Comparison of ENCODE assay signal across 12 cellular contexts in the genomic region with DNA sequence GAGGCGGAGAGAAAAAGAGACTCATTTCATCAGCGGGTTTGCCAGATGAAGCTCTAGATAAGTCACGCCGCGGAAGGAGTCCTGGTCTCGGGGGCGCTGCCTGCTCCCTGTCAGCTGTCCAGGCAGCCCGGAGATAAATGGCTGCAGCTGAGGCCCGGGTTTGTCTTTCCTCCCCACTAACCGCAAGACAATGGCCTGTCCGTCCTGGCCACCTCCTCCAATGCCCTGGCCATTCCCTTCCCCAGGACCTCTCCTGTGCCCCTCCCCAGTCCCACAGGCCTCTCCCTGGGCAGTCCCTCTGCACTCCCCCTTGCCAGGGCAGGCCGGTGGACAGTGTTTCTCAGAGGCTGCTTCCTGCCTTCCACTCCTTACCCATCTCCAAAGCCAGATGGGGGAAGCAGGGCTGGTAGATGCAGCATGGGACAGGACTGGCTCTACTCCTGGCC. TPM values are rescaled to one million over a fixed set of nuclear protein-coding genes. Genes with fewer than 3 reads are reported as not detected.
"Had no signal": no experiment of that assay in that cellular context is flagged by ENCODE, and none has a peak within 500 bp of the region (broad histone marks: within the 10 kb centered on the region; RNA-seq: fewer than 3 reads in every experiment).

No MANE protein-coding gene starts in this region.

- DNase-seq: activated CD4-positive, alpha-beta memory T cell treated with anti-CD3 and anti-CD28 coated beads, Interleukin-2, amount 10 ng/mL, durations not matched to agents 7 days and 5 days; activated CD4-positive, alpha-beta T cell treated with anti-CD3 and anti-CD28 coated beads for 4 hours; activated effector memory CD4-positive, alpha-beta T cell treated with Interleukin-2 at 50 U/mL for 16 hours; activated naive CD4-positive, alpha-beta T cell treated with anti-CD3 and anti-CD28 coated beads, Interleukin-2, amount 50 U/mL, for 16 hours; activated T-cell treated with anti-CD3 and anti-CD28 coated beads, Interleukin-2, amount 50 U/mL, for 4 hours; ovary; spleen; WERI-Rb-1 had no signal

- H3K9me3 Mint-ChIP-seq: activated CD4-positive, alpha-beta memory T cell treated with anti-CD3 and anti-CD28 coated beads, Interleukin-2, amount 10 ng/mL, durations not matched to agents 7 days and 5 days; activated T-cell treated with anti-CD3 and anti-CD28 coated beads, Interleukin-2, amount 50 U/mL, for 4 hours; natural killer cell treated with Interleukin-12 subunit alpha and Interleukin-12 subunit beta and Interleukin-15 and Interleukin-18, amount 100 ng/mL, for 72 hours had no signal

- H3K4me3 Mint-ChIP-seq: activated CD4-positive, alpha-beta memory T cell treated with anti-CD3 and anti-CD28 coated beads, Interleukin-2, amount 10 ng/mL, durations not matched to agents 7 days and 5 days; activated T-cell treated with anti-CD3 and anti-CD28 coated beads, Interleukin-2, amount 50 U/mL, for 4 hours; natural killer cell treated with Interleukin-12 subunit alpha and Interleukin-12 subunit beta and Interleukin-15 and Interleukin-18, amount 100 ng/mL, for 72 hours had no signal

- ATAC-seq: activated T-cell treated with anti-CD3 and anti-CD28 coated beads, Interleukin-2, amount 50 U/mL, for 4 hours; left lobe of liver; natural killer cell treated with Interleukin-12 subunit alpha and Interleukin-12 subunit beta and Interleukin-15 and Interleukin-18, amount 100 ng/mL, for 72 hours; sciatic nerve had no signal

- H3K27ac Mint-ChIP-seq: activated CD4-positive, alpha-beta memory T cell treated with anti-CD3 and anti-CD28 coated beads, Interleukin-2, amount 10 ng/mL, durations not matched to agents 7 days and 5 days; natural killer cell treated with Interleukin-12 subunit alpha and Interleukin-12 subunit beta and Interleukin-15 and Interleukin-18, amount 100 ng/mL, for 72 hours had no signal

- H3K4me1 Mint-ChIP-seq: activated CD4-positive, alpha-beta memory T cell treated with anti-CD3 and anti-CD28 coated beads, Interleukin-2, amount 10 ng/mL, durations not matched to agents 7 days and 5 days had no signal

- H3K36me3 Mint-ChIP-seq: natural killer cell treated with Interleukin-12 subunit alpha and Interleukin-12 subunit beta and Interleukin-15 and Interleukin-18, amount 100 ng/mL, for 72 hours had no signal

RNA-seq across cellular contexts. Expression of gene LRRN2, which starts 55.1 kb away (rescaled TPM):
- total RNA-seq: activated T-cell treated with anti-CD3 and anti-CD28 coated beads, Interleukin-2, amount 50 U/mL, for 4 hours; natural killer cell treated with Interleukin-12 subunit alpha and Interleukin-12 subunit beta and Interleukin-15 and Interleukin-18, amount 100 ng/mL, for 72 hours; pulmonary artery endothelial cell had no signal
